28 cellular contexts compared by ENCODE assay signal in the genomic region with DNA sequence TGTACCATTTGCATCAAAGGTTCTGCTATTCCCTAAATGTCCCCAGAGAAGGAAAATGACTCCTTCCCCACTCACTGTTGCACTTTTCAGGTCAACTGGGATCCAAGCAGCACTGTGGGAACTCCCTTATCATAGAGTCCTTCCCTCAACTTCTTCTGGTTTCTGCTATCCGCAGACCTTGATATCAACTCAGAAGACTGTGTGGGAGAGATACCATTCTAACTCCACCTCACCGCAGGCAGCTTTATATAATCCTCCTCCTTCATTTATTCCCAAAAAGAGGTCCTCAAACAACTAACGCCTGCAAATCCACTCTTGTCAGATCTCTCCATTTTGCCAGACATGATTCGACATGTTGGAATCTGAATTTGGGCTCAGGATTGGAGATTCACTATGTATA. TPM values are rescaled to one million over a fixed set of nuclear protein-coding genes. Genes with fewer than 3 reads are reported as not detected.
"Had no signal": no experiment of that assay in that cellular context is flagged by ENCODE, and none has a peak within 500 bp of the region (broad histone marks: within the 10 kb centered on the region; RNA-seq: fewer than 3 reads in every experiment).

No MANE protein-coding gene starts in this region.

- H3K4me2 ChIP-seq: KMS-11 had no signal

- H3K27me3 ChIP-seq: ascending aorta, body of pancreas, MG63, Peyer's patch had no signal

- FAIRE-seq: bronchial epithelial cell, TTC549 had no signal

- H3K27ac ChIP-seq: ascending aorta, body of pancreas, KMS-11, Peyer's patch had no signal

- H3K9me3 ChIP-seq: ascending aorta, body of pancreas, MG63, Peyer's patch had no signal

- H3K36me3 ChIP-seq: ascending aorta, MG63, Peyer's patch had no signal

- H3K9ac ChIP-seq: KMS-11 had no signal

- H3K4me3 ChIP-seq: ascending aorta, body of pancreas, MG63, Peyer's patch had no signal

- ATAC-seq: activated CD8-positive, alpha-beta T cell treated with anti-CD3 and anti-CD28 coated beads, Interleukin-2, amount 10 ng/mL, durations not matched to agents 7 days and 5 days; body of pancreas; WTC11 had no signal

- DNase-seq: activated CD4-positive, alpha-beta T cell treated with anti-CD3 and anti-CD28 coated beads for 48 hours; activated CD4-positive, alpha-beta T cell treated with anti-CD3 and anti-CD28 coated beads, Interleukin-2, amount 50 U/mL, for 4 hours; activated CD4-positive, CD25-positive, alpha-beta regulatory T cell treated with anti-CD3 and anti-CD28 coated beads, Interleukin-2, amount 50 U/mL, for 72 hours; activated CD8-positive, alpha-beta memory T cell treated with anti-CD3 and anti-CD28 coated beads, Interleukin-2, amount 50 U/mL, for 48 hours; activated CD8-positive, alpha-beta T cell treated with anti-CD3 and anti-CD28 coated beads, Interleukin-2, amount 10 ng/mL, durations not matched to agents 7 days and 5 days; activated effector memory CD4-positive, alpha-beta T cell treated with Interleukin-2 at 50 U/mL for 16 hours; activated naive CD4-positive, alpha-beta T cell; activated T-cell treated with anti-CD3 and anti-CD28 coated beads, Interleukin-2, amount 50 U/mL, for 1 hour; amniotic stem cell; body of pancreas; MG63; MV-4-11; NCI-H1092 treated with DMSO at 0.1 percent for 48 hours; NCI-H1436; NCI-H187; NCI-H2081; NCI-H510A treated with DMSO at 0.1 percent for 48 hours; NCI-H69; NK-92 treated with Interleukin-12 subunit alpha and Interleukin-12 subunit beta, amount 100 ng/mL, for 24 hours; Peyer's patch; SHP77 treated with DMSO at 0.1 percent for 48 hours; T-helper 9 cell had no signal

- H3K4me1 ChIP-seq: ascending aorta, body of pancreas, Peyer's patch had no signal

RNA-seq across cellular contexts. Expression of a gene that starts 27.3 kb away (rescaled TPM):
- total RNA-seq: activated CD8-positive, alpha-beta T cell treated with anti-CD3 and anti-CD28 coated beads, Interleukin-2, amount 10 ng/mL, durations not matched to agents 7 days and 5 days; activated T-helper 1 cell treated with anti-CD3 and anti-CD28 coated beads, Interleukin-12 subunit alpha, Interleukin-12 subunit beta, Interleukin-2, Interleukin-4 antibody, amounts not matched to agents 30 ng/mL and 10 ng/mL and 1 ng/mL, durations not matched to agents 14 hours and 24 hours and 36 hours; ascending aorta; body of pancreas; bronchial epithelial cell; Peyer's patch; WTC11 had no signal

RNA-seq across cellular contexts. Expression of a gene that starts 42.1 kb away (rescaled TPM):
- total RNA-seq: ascending aorta had no signal
